Comparison of ENCODE assay signal across 8 cellular contexts in the genomic region with DNA sequence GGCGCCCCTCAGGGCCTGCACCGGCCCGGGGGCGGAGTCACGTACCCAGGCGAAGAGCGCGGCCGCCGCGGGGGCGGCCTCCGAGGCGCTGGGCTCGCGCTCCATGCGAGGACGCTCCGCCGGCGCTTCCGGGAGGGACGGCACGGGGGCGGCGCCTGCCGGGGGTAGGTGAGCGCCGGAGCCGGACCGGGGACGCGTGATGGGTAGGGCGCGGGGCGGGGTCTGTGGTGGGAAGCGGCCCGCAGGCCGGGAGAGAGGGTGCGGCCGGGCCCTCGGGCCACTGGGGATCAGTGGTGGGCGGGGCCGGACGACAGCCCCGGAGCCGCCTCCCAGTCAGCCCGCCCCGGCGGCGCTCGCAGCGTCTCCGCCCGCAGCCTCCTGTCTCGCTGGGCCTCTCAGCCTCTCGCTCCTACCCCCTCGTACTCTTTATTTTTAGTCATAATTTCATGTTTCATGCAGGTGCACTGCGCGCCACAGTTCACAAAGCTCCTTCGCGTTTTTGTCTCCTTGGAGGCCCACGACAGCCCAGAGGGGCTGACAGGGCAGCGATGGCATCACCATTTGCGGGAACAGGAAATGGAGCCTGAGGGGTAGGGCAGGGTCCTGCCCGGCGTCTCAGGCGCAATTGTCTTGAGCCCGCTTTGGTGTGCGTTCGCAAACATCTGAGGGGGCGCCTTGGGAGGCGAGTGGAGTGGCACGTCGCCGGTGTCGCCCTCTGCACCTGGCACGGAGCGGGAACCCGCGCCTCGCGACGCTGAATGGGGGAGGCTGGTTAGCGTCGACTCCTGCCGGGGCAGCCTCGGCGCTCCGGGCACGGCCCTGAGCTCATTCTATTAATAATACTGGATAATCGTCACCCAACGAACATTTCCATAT. TPM values are rescaled to one million over a fixed set of nuclear protein-coding genes. Genes with fewer than 3 reads are reported as not detected.
DNase-seq lines count a peak whose midpoint lies in the region; ATAC-seq lines count a peak whose summit lies in the region.

A gene (minus strand): TSS at position 142 of the 876 bp plus-strand sequence. CDS start 37 bp downstream, at position 105.

- H3K36me3 ChIP-seq in mesendoderm (ENCODE audit: control insufficient read depth, insufficient read depth, low read length) = no peaks in the 10 kb centered on the region

- H3K4me2 ChIP-seq in mesendoderm (ENCODE audit: low read length) = peak within 1 kb of the TSS; percentile 18

- peak within 1 kb of the TSS; percentile 52 for H3K4me3 ChIP-seq in mesendoderm (ENCODE audit: low read length)

- no peak within 1 kb of the TSS for H2BK5ac ChIP-seq in mesendoderm (ENCODE audit: low read length)

- no peaks in the 10 kb centered on the region for H3K27me3 Mint-ChIP-seq in effector memory CD8-positive, alpha-beta T cell

- H4K8ac ChIP-seq in mesendoderm (ENCODE audit: low read depth, low read length) = no peak within 1 kb of the TSS

- peak within 1 kb of the TSS; percentile 95 for H3K18ac ChIP-seq in mesendoderm (ENCODE audit: low read length)

- peaks cover 20% of the 10 kb centered on the region for H3K36me3 Mint-ChIP-seq in effector memory CD8-positive, alpha-beta T cell (ENCODE audit: insufficient read depth)

- H3K79me2 ChIP-seq in mesendoderm (ENCODE audit: control insufficient read depth, insufficient read depth, low read length) = no peaks in the 10 kb centered on the region

- H3K27me3 ChIP-seq in mesendoderm (ENCODE audit: insufficient read depth, low read length, poor library complexity) = no peaks in the 10 kb centered on the region

- peak within 1 kb of the TSS; percentile 89 to 95 for H3K4me3 Mint-ChIP-seq in effector memory CD8-positive, alpha-beta T cell

- peaks cover 4% of the 10 kb centered on the region for H3K4me1 ChIP-seq in mesendoderm (ENCODE audit: control insufficient read depth, low read depth, low read length)

- no peak within 1 kb of the TSS for H2AK5ac ChIP-seq in mesendoderm (ENCODE audit: low read length)

- ATAC-seq in GM21360 (IDR thresholded peaks at IDR 0.05; ENCODE audit: unreplicated experiment) = peak; percentile 88
- ATAC-seq in effector memory CD8-positive, alpha-beta T cell (replicated peaks) = peak; percentile 85

- no peak within 1 kb of the TSS for H4K5ac ChIP-seq in mesendoderm (ENCODE audit: low read length)

- H3K4me1 Mint-ChIP-seq in effector memory CD8-positive, alpha-beta T cell (ENCODE audit: low read depth in 2 of 2) = peaks cover 18 to 26% of the 10 kb centered on the region in 2 donors

- peak within 1 kb of the TSS; percentile 89 to 94 for H3K27ac Mint-ChIP-seq in effector memory CD8-positive, alpha-beta T cell

- H3K9ac ChIP-seq in mesendoderm (ENCODE audit: low read length) = peak within 1 kb of the TSS; percentile 62

- no peak within 1 kb of the TSS for H3K27ac ChIP-seq in mesendoderm (ENCODE audit: low read depth, low read length)

- no peak within 1 kb of the TSS for H2BK120ac ChIP-seq in mesendoderm (ENCODE audit: low read depth, low read length)

- DNase-seq in COLO668 (lab: John Stamatoyannopoulos, UW; ENCODE audit: unreplicated experiment) (peak; percentile 99), HT-29 (ENCODE audit: low spot score) (peak; percentile 95), mesendoderm (peak; percentile 93)
- peak; percentile 91 for DNase-seq in NK-92 treated with Interleukin-12 subunit alpha and Interleukin-12 subunit beta, amount 100 ng/mL, for 24 hours (lab: John Stamatoyannopoulos, UW)
- peak; percentile 95 for DNase-seq in activated CD8-positive, alpha-beta memory T cell treated with anti-CD3 and anti-CD28 coated beads for 24 hours
- DNase-seq in effector memory CD8-positive, alpha-beta T cell = peak; percentile 85 to 91 (median 90)
- DNase-seq in stimulated activated CD8-positive, alpha-beta memory T cell treated with anti-CD3 and anti-CD28 coated beads, Interleukin-15, amount 100 ng/mL, for 1 hour (ENCODE audit: low read depth) = peak; percentile 78

- peaks cover 4 to 7% of the 10 kb centered on the region in 2 donors for H3K9me3 Mint-ChIP-seq in effector memory CD8-positive, alpha-beta T cell

- H3K79me1 ChIP-seq in mesendoderm (ENCODE audit: low read length) = peaks cover 2% of the 10 kb centered on the region

- WGBS in mesendoderm (ENCODE audit: extremely low coverage, insufficient coverage, low lambda C conversion rate) = no CpG with 5 or more reads among the region's 93 CpGs

- peak within 1 kb of the TSS; percentile 32 for H3K23ac ChIP-seq in mesendoderm (ENCODE audit: low read length)

- no peak within 1 kb of the TSS for H3K4ac ChIP-seq in mesendoderm (ENCODE audit: low read depth, low read length)

- peak within 1 kb of the TSS; percentile 84 for H3K56ac ChIP-seq in mesendoderm (ENCODE audit: low read length)

- H2BK15ac ChIP-seq in mesendoderm (replicated peaks; ENCODE audit: low read depth) = no peak within 1 kb of the TSS

RNA-seq across cellular contexts. Expression of the gene that starts here (rescaled TPM):
- 26.0 and 30.9 TPM in 2 replicates for total RNA-seq in HT-29 (2014; rRNA removed; shearing (Covaris generic))
- polyA plus RNA-seq in mesendoderm (2013, experiment 1 of 2) = 21.3 TPM
- polyA plus RNA-seq in mesendoderm (2013, experiment 2 of 2) = 26.8 TPM
